In genomic region chr1:6624712-6625578, GRCh38 we compare ENCODE assay signal across 1 cellular context.
A peak's percentile ranks its signal among the peaks of the same experiment; 100 is the strongest.
TF ChIP-seq lines count a peak whose summit lies in the region.

Gene THAP3, plus strand, starts transcription at chr1:6624868. Its CDS starts 351 bp downstream, at chr1:6625219.

TF ChIP-seq in HepG2, 621 proteins besides CTCF, POLR2A, EP300 and RAD21 (continued from another document and continues in another):
- TF ChIP-seq MLLT10 (CRISPR knock-in tag; IDR thresholded peaks at IDR 0.05) (no peak), ZFP91 (CRISPR knock-in tag; IDR thresholded peaks at IDR 0.05; ENCODE audit: borderline replicate concordance) (no peak; the same call in 1 of the 2 replicates), ZBTB21 (CRISPR knock-in tag; IDR thresholded peaks at IDR 0.05) (no peak), ZNF614 (CRISPR knock-in tag; IDR thresholded peaks at IDR 0.05; ENCODE audit: borderline replicate concordance) (no peak), POLR2AphosphoS5 (IDR thresholded peaks at IDR 0.05; ENCODE audit: low read depth, low read length) (peak; percentile 43; the same call in 1 of the 2 replicates), ZNF639 (CRISPR knock-in tag; conservative IDR thresholded peaks at IDR 0.05) (no peak), ZBTB1 (CRISPR knock-in tag; IDR thresholded peaks at IDR 0.05; ENCODE audit: borderline replicate concordance) (no peak), CENPX (CRISPR knock-in tag; IDR thresholded peaks at IDR 0.05) (no peak), POLR2G (IDR thresholded peaks at IDR 0.05; ENCODE audit: low read depth, low read length) (peak; percentile 67), ZNF879 (CRISPR knock-in tag; IDR thresholded peaks at IDR 0.05) (no peak), KMT2B (CRISPR knock-in tag; IDR thresholded peaks at IDR 0.05) (0 out of 2 replicates have a peak, but pooled peaks have one; percentile 22), KDM4B (CRISPR knock-in tag; IDR thresholded peaks at IDR 0.05) (no peak), ZNF607 (CRISPR knock-in tag; IDR thresholded peaks at IDR 0.05; ENCODE audit: borderline replicate concordance) (no peak), GPBP1L1 (CRISPR knock-in tag; IDR thresholded peaks at IDR 0.05) (no peak), CEBPG (CRISPR knock-in tag; IDR thresholded peaks at IDR 0.05) (no peak), ZNF709 (CRISPR knock-in tag; IDR thresholded peaks at IDR 0.05) (0 out of 2 replicates have a peak, but pooled peaks have one; percentile 56), HMGXB4 (CRISPR knock-in tag; IDR thresholded peaks at IDR 0.05; ENCODE audit: borderline replicate concordance in 1 of 2, low read depth in 1 of 2) (peak; percentile 53 to 75; a peak in 2 of 4 replicates), SNRNP70 (IDR thresholded peaks at IDR 0.05; ENCODE audit: low read depth, low read length) (no peak), FOXA1 (IDR thresholded peaks at IDR 0.05) (no peak), FOXA1 (CRISPR knock-in tag; IDR thresholded peaks at IDR 0.05) (no peak), CEBPB (IDR thresholded peaks at IDR 0.05; ENCODE audit: borderline replicate concordance, low read depth, low read length) (no peak), USF2 (IDR thresholded peaks at IDR 0.05; ENCODE audit: low read depth, low read length) (no peak), USF2 (CRISPR knock-in tag; IDR thresholded peaks at IDR 0.05; ENCODE audit: borderline replicate concordance) (no peak), HNRNPH1 (optimal IDR thresholded peaks at IDR 0.05; ENCODE audit: low read depth, low read length) (no peak), ATF5 (CRISPR knock-in tag; IDR thresholded peaks at IDR 0.05; ENCODE audit: low read depth) (no peak), ZBTB33 (CRISPR knock-in tag; IDR thresholded peaks at IDR 0.05) (peak; percentile 13; the same call in 1 of the 2 replicates), TFDP1 (CRISPR knock-in tag; IDR thresholded peaks at IDR 0.05; ENCODE audit: borderline replicate concordance) (no peak), SMYD3 (CRISPR knock-in tag; IDR thresholded peaks at IDR 0.05) (no peak), MTA3 (CRISPR knock-in tag; IDR thresholded peaks at IDR 0.05) (no peak), ZNF773 (CRISPR knock-in tag; IDR thresholded peaks at IDR 0.05; ENCODE audit: borderline replicate concordance) (no peak), TIGD3 (CRISPR knock-in tag; IDR thresholded peaks at IDR 0.05; ENCODE audit: borderline replicate concordance) (no peak), NFATC3 (CRISPR knock-in tag; IDR thresholded peaks at IDR 0.05) (no peak), SP5 (CRISPR knock-in tag; IDR thresholded peaks at IDR 0.05; ENCODE audit: borderline replicate concordance, low read depth) (peak; percentile 59), ZNF275 (CRISPR knock-in tag; IDR thresholded peaks at IDR 0.05; ENCODE audit: borderline replicate concordance) (no peak), ZNF619 (CRISPR knock-in tag; IDR thresholded peaks at IDR 0.05) (no peak), CCAR2 (optimal IDR thresholded peaks at IDR 0.05; ENCODE audit: low read depth, low read length) (no peak), MEF2D (CRISPR knock-in tag; IDR thresholded peaks at IDR 0.05) (no peak), SOX5 (CRISPR knock-in tag; IDR thresholded peaks at IDR 0.05; ENCODE audit: borderline replicate concordance) (peak; percentile 10; the same call in 1 of the 2 replicates), ZSCAN9 (CRISPR knock-in tag; IDR thresholded peaks at IDR 0.05; ENCODE audit: borderline replicate concordance) (no peak), ZNF598 (CRISPR knock-in tag; IDR thresholded peaks at IDR 0.05; ENCODE audit: borderline replicate concordance) (peak; percentile 74; the same call in 1 of the 2 replicates), SOX13 (IDR thresholded peaks at IDR 0.05) (no peak), SOX13 (CRISPR knock-in tag; conservative IDR thresholded peaks at IDR 0.05 in 1 of 2, IDR thresholded peaks at IDR 0.05 in 1 of 2) (no peak), ZNF781 (CRISPR knock-in tag; IDR thresholded peaks at IDR 0.05; ENCODE audit: borderline replicate concordance, not compliant biosample characterization) (no peak), ZNF18 (CRISPR knock-in tag; IDR thresholded peaks at IDR 0.05; ENCODE audit: insufficient replicate concordance) (no peak), ZNF543 (CRISPR knock-in tag; IDR thresholded peaks at IDR 0.05) (no peak; the same call in 1 of the 2 replicates), KLF11 (CRISPR knock-in tag; IDR thresholded peaks at IDR 0.05) (no peak), ZNF576 (CRISPR knock-in tag; IDR thresholded peaks at IDR 0.05) (no peak), ZNF589 (CRISPR knock-in tag; conservative IDR thresholded peaks at IDR 0.05) (no peak; the same call in 1 of the 2 replicates), ARNTL (CRISPR knock-in tag; IDR thresholded peaks at IDR 0.05) (0 out of 2 replicates have a peak, but pooled peaks have one; percentile 20), ZNF251 (CRISPR knock-in tag; IDR thresholded peaks at IDR 0.05) (no peak)
